Comparison of ENCODE assay signal across 22 cellular contexts in genomic region chr1:28343405-28343804, GRCh38. TPM values are rescaled to one million over a fixed set of nuclear protein-coding genes. Genes with fewer than 3 reads are reported as not detected.
A peak's percentile ranks its signal among the peaks of the same experiment; 100 is the strongest.
DNase-seq lines count a peak whose midpoint lies in the region; ATAC-seq and TF ChIP-seq lines count a peak whose summit lies in the region.
"Had no signal": no experiment of that assay in that cellular context is flagged by ENCODE, and none has a peak within 500 bp of the region (broad histone marks: within the 10 kb centered on the region; RNA-seq: fewer than 3 reads in every experiment).

No MANE protein-coding gene starts in this region.

- peaks cover 0 to 4% (median 0%) of the 10 kb centered on the region in 4 donors for H3K4me1 ChIP-seq in stomach
- H3K4me1 ChIP-seq: HAP-1, vagina had no signal

- H3K4me1 Mint-ChIP-seq in Calu3 (ENCODE audit: low read depth, unreplicated experiment) = peaks cover 8% of the 10 kb centered on the region
- H3K4me1 Mint-ChIP-seq in CD4-positive, alpha-beta T cell (ENCODE audit: low read depth) = no peaks in the 10 kb centered on the region
- H3K4me1 Mint-ChIP-seq: WTC11 had no signal

- no peaks in the 10 kb centered on the region for H3K9me3 Mint-ChIP-seq in Calu3 (ENCODE audit: low read depth, unreplicated experiment)
- H3K9me3 Mint-ChIP-seq in CD4-positive, alpha-beta T cell = no peaks in the 10 kb centered on the region
- H3K9me3 Mint-ChIP-seq: activated T-cell treated with anti-CD3 and anti-CD28 coated beads, Interleukin-2, amount 50 U/mL, for 72 hours; T-helper 1 cell treated with Interleukin-12 subunit alpha and Interleukin-12 subunit beta and Interleukin-4 antibody, amounts not matched to agents 30 μg/mL and 1 μg/mL, for 36 hours; WTC11 had no signal

- CTCF ChIA-PET in Calu3 (lab: Charles Lee) = interaction anchor here (0.8 to 1.2 kb wide), 3 partner anchors 11 to 94 kb away, joined by 3 to 6 read pairs (median 3); no protein-coding TSS in a partner anchor
- CTCF ChIA-PET in CD4-positive, alpha-beta T cell (lab: Charles Lee) = interaction anchor here (1.3 kb wide), 1 partner anchor 18 kb away, joined by 4 read pairs; no protein-coding TSS in a partner anchor

- WGBS in stomach, 5 donors = 91 to 100% (median 96%) methylated on average over 2 of the region's 2 CpGs

- H3K36me3 ChIP-seq in brain microvascular endothelial cell (replicated peaks) = no peaks in the 10 kb centered on the region
- H3K36me3 ChIP-seq in stomach = no peaks in the 10 kb centered on the region
- H3K36me3 ChIP-seq: HAP-1, vagina had no signal

- TF ChIP-seq EP300 in stomach (IDR thresholded peaks at IDR 0.05) = no peak

- H3K9me3 ChIP-seq in stomach = no peaks in the 10 kb centered on the region
- H3K9me3 ChIP-seq in CD4-positive, alpha-beta T cell (ENCODE audit: control insufficient read depth, low read length) = no peaks in the 10 kb centered on the region
- H3K9me3 ChIP-seq: HAP-1, vagina had no signal

- DNase-seq in Calu3 (peak; percentile 33), M059J (ENCODE audit: low read depth) (peak; percentile 92), brain microvascular endothelial cell (peak; percentile 56), non-pigmented ciliary epithelial cell (ENCODE audit: low read depth) (peak; percentile 76), NCI-H774 (lab: John Stamatoyannopoulos, UW) (no peak), stomach (no peak)
- no peak for DNase-seq in CD4-positive, alpha-beta T cell
- DNase-seq: activated CD8-positive, alpha-beta T cell treated with anti-CD3 and anti-CD28 coated beads, Interleukin-2, amount 10 ng/mL, durations not matched to agents 7 days and 5 days; activated T-cell treated with anti-CD3 and anti-CD28 coated beads, Interleukin-2, amount 50 U/mL, for 72 hours; AML-193; caudate nucleus; effector CD4-positive, alpha-beta T cell; NCI-H146; NCI-H446 treated with DMSO at 0.1 percent for 48 hours; right cardiac atrium; SHP77 treated with DMSO at 0.1 percent for 48 hours; stimulated activated CD4-positive, alpha-beta T cell treated with anti-CD3 and anti-CD28 coated beads, Interleukin-1b, Interleukin-23, amount 100 ng/mL, for 48 hours had no signal

- POLR2A ChIA-PET in CD4-positive, alpha-beta T cell (lab: Charles Lee) = interaction anchor here (0.6 kb wide), 1 partner anchor 97 kb away, joined by 3 read pairs; no protein-coding TSS in a partner anchor

- H3K27ac ChIP-seq in brain microvascular endothelial cell = no peak overlapping the region
- H3K27ac ChIP-seq in stomach = no peak overlapping the region
- no peak overlapping the region for H3K27ac ChIP-seq in CD4-positive, alpha-beta T cell (ENCODE audit: low read depth, low read length)
- H3K27ac ChIP-seq: vagina had no signal

- ATAC-seq in GM21786 (IDR thresholded peaks at IDR 0.05; ENCODE audit: unreplicated experiment) = no peak
- ATAC-seq in CD4-positive, alpha-beta T cell (ENCODE audit: poor library complexity) = no peak
- ATAC-seq: activated CD8-positive, alpha-beta T cell treated with anti-CD3 and anti-CD28 coated beads, Interleukin-2, amount 10 ng/mL, durations not matched to agents 7 days and 5 days; activated T-cell treated with anti-CD3 and anti-CD28 coated beads, Interleukin-2, amount 50 U/mL, for 72 hours; right cardiac atrium; WTC11 had no signal

- TF ChIP-seq POLR2A in stomach (IDR thresholded peaks at IDR 0.05) = no peak

- H3K27me3 ChIP-seq in brain microvascular endothelial cell (replicated peaks) (no peaks in the 10 kb centered on the region), stomach (no peaks in the 10 kb centered on the region)
- no peaks in the 10 kb centered on the region for H3K27me3 ChIP-seq in CD4-positive, alpha-beta T cell (ENCODE audit: control insufficient read depth, insufficient read depth, low read length)
- H3K27me3 ChIP-seq: vagina had no signal

- TF ChIP-seq CTCF in Calu3 (IDR thresholded peaks at IDR 0.05; ENCODE audit: unreplicated experiment) (no peak), brain microvascular endothelial cell (IDR thresholded peaks at IDR 0.05; ENCODE audit: low read depth, low read length, missing control alignments) (no peak), stomach (IDR thresholded peaks at IDR 0.05) (no peak)
- TF ChIP-seq CTCF in CD4-positive, alpha-beta T cell (IDR thresholded peaks at IDR 0.05) = no peak

- intact Hi-C loops in Calu3 (cut with micrococcal nuclease; ENCODE audit: unreplicated experiment) (no loop called here), stomach (cut with DNase I; ENCODE audit: low total_unique reads) (no loop called here)
- intact Hi-C loops in CD4-positive, alpha-beta T cell (cut with DNase I, micrococcal nuclease) = no loop called here

- H3K36me3 Mint-ChIP-seq in Calu3 (ENCODE audit: insufficient read depth, unreplicated experiment) = peaks cover 5% of the 10 kb centered on the region
- no peaks in the 10 kb centered on the region for H3K36me3 Mint-ChIP-seq in CD4-positive, alpha-beta T cell (ENCODE audit: low read depth)
- H3K36me3 Mint-ChIP-seq: WTC11 had no signal

- BruUV-seq in Calu3 (replicated peaks; lab: Mats Ljungman, UMichigan) = no TSS peak

- peak overlapping the region; percentile 68 for H3K27ac Mint-ChIP-seq in Calu3 (ENCODE audit: unreplicated experiment)
- no peak overlapping the region for H3K27ac Mint-ChIP-seq in CD4-positive, alpha-beta T cell
- H3K27ac Mint-ChIP-seq: activated CD8-positive, alpha-beta T cell treated with anti-CD3 and anti-CD28 coated beads, Interleukin-2, amount 10 ng/mL, durations not matched to agents 7 days and 5 days; activated T-cell treated with anti-CD3 and anti-CD28 coated beads, Interleukin-2, amount 50 U/mL, for 72 hours; T-helper 1 cell treated with Interleukin-12 subunit alpha and Interleukin-12 subunit beta and Interleukin-4 antibody, amounts not matched to agents 30 μg/mL and 1 μg/mL, for 36 hours; WTC11 had no signal

- no peak overlapping the region for H3K4me3 ChIP-seq in brain microvascular endothelial cell (ENCODE audit: low read depth, low read length)
- H3K4me3 ChIP-seq in stomach = no peak overlapping the region
- H3K4me3 ChIP-seq: HAP-1, vagina had no signal

- in situ Hi-C loops in brain microvascular endothelial cell (cut with HindIII; ENCODE audit: low pct_ligation_motif_present, low sequenced_read_pairs) = no loop called here

- H3K27me3 Mint-ChIP-seq in Calu3 (ENCODE audit: unreplicated experiment) = no peaks in the 10 kb centered on the region
- no peaks in the 10 kb centered on the region for H3K27me3 Mint-ChIP-seq in CD4-positive, alpha-beta T cell

- no peak overlapping the region for H3K4me3 Mint-ChIP-seq in Calu3 (ENCODE audit: low read depth, unreplicated experiment)
- H3K4me3 Mint-ChIP-seq in CD4-positive, alpha-beta T cell = no peak overlapping the region
- H3K4me3 Mint-ChIP-seq: activated CD8-positive, alpha-beta T cell treated with anti-CD3 and anti-CD28 coated beads, Interleukin-2, amount 10 ng/mL, durations not matched to agents 7 days and 5 days; activated T-cell treated with anti-CD3 and anti-CD28 coated beads, Interleukin-2, amount 50 U/mL, for 72 hours; T-helper 1 cell treated with Interleukin-12 subunit alpha and Interleukin-12 subunit beta and Interleukin-4 antibody, amounts not matched to agents 30 μg/mL and 1 μg/mL, for 36 hours; WTC11 had no signal

RNA-seq across cellular contexts. Expression of gene MED18, which starts 14.6 kb away (rescaled TPM):
- 17.4 and 18.8 TPM in 2 replicates for total RNA-seq in Calu3 (2022)
- total RNA-seq in M059J (2014; rRNA removed; shearing (Covaris generic)) = 13.2 and 15.5 TPM in 2 replicates
- 10 to 100 TPM in 4 of 5 donors, 1 to 10 TPM in 1; 9.3 to 30.3 (median 19.6) TPM for total RNA-seq in stomach
- 10 to 100 TPM; 21.2 to 23.6 (median 21.3) TPM for polyA plus RNA-seq in stomach
- 1 to 10 TPM; 1.9 to 4.8 TPM for total RNA-seq in CD4-positive, alpha-beta T cell

RNA-seq across cellular contexts. Expression of gene PHACTR4, which starts 26.1 kb away (rescaled TPM):
- total RNA-seq in Calu3 (2022) = 58.0 and 58.7 TPM in 2 replicates
- 17.8 and 31.1 TPM in 2 replicates for total RNA-seq in M059J (2014; rRNA removed; shearing (Covaris generic))
- 10 to 100 TPM; 20.4 to 40.0 (median 25.0) TPM for total RNA-seq in stomach
- 10 to 100 TPM; 14.1 to 15.1 (median 14.5) TPM for polyA plus RNA-seq in stomach
- 10 to 100 TPM; 26.0 to 26.3 TPM for total RNA-seq in CD4-positive, alpha-beta T cell

Comparison
In these comparisons a context has a peak if more than half of its experiments do, and no peak if none do; other contexts are left out.
1. DNase-seq: peak in Calu3 (single experiment), M059J (single experiment), brain microvascular endothelial cell (single experiment) and non-pigmented ciliary epithelial cell (single experiment); none in NCI-H774 (single experiment), stomach (single experiment) and CD4-positive, alpha-beta T cell (0 of 10).